7 cellular contexts compared by ENCODE assay signal in the genomic region with DNA sequence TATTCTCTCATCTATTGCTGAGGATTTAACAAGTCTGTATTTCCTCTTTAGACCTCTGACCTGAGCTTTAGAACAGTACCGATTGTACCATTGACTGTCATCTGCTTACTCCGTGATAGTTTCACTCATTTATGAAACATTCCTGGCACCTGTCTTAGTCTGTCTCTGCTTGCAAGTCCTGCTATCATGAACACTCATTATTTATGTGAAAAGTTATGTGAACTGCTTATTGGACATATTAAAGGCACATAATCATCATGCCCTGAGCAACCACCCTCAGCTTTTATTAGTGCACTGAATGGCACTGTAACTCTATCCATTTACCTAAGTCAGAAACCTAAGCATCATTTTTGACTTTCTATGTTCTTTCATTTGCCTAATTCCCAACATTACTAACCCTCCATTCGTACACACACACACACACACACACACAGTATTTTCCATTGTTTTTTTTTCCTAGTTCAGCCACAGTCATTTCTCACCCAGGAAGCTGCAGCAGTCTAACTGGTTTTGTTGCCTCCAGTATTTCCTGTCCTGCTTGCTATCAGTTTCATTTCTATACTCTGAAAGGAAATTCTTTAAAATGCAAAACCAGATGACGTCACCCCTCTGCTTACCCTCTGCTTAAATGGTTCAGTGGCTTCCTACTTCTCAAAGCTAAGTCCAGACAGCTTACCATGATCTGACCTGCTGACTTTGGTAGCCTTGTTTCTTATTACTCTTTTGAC.
DNase-seq lines count a peak whose midpoint lies in the region; ATAC-seq and TF ChIP-seq lines count a peak whose summit lies in the region.

No MANE protein-coding gene starts in this region.

- H2AFZ ChIP-seq in trophoblast cell (ENCODE audit: insufficient read depth, low read length, poor library complexity), result no peak overlapping the region

- no peak overlapping the region for H3K4ac ChIP-seq in trophoblast cell (ENCODE audit: low read depth, low read length)

- H3K14ac ChIP-seq in trophoblast cell (ENCODE audit: low read length), result no peak overlapping the region

- no peak overlapping the region for H2AK5ac ChIP-seq in trophoblast cell (ENCODE audit: low read length)

- peak overlapping the region in 1 of 4 donors; percentile 33 for H3K4me3 ChIP-seq in esophagus squamous epithelium
- no peak overlapping the region for H3K4me3 ChIP-seq in trophoblast cell (ENCODE audit: low read depth, low read length)
- no peak overlapping the region for H3K4me3 ChIP-seq in H7 (ENCODE audit: insufficient read depth, low read depth, low read length)

- H3K4me2 ChIP-seq in trophoblast cell (ENCODE audit: low read length), result peak overlapping the region; percentile 44

- intact Hi-C loops in esophagus squamous epithelium (cut with DNase I), result no loop called here

- ATAC-seq in GM18505 (IDR thresholded peaks at IDR 0.05; ENCODE audit: unreplicated experiment) (peak; percentile 95), HG02610 (IDR thresholded peaks at IDR 0.05; ENCODE audit: unreplicated experiment) (peak; percentile 92)

- H3K4me1 ChIP-seq in esophagus squamous epithelium, result peaks cover 12 to 40% (median 12%) of the 10 kb centered on the region in 3 donors
- H3K4me1 ChIP-seq in trophoblast cell (ENCODE audit: control insufficient read depth in 1 of 2, insufficient read depth in 2 of 2, low read length in 2 of 2), result peaks cover 12 to 17% of the 10 kb centered on the region in 2 experiments

- no peaks in the 10 kb centered on the region for H3K27me3 ChIP-seq in esophagus squamous epithelium
- H3K27me3 ChIP-seq in trophoblast cell (ENCODE audit: insufficient read depth, low read length), result no peaks in the 10 kb centered on the region
- no peaks in the 10 kb centered on the region for H3K27me3 ChIP-seq in H7 (ENCODE audit: control insufficient read depth, insufficient read depth, low read length)

- TF ChIP-seq POLR2A in GM18505 (IDR thresholded peaks at IDR 0.05; ENCODE audit: borderline replicate concordance, extremely low read depth, insufficient read depth, insufficient read length) (peak; percentile 41), esophagus squamous epithelium (IDR thresholded peaks at IDR 0.05) (peak in 1 of 4 donors; percentile 22)

- H3K36me3 ChIP-seq in esophagus squamous epithelium (peaks cover 0 to 24% (median 3%) of the 10 kb centered on the region in 3 donors), trophoblast cell (ENCODE audit: control insufficient read depth in 1 of 2, insufficient read depth in 2 of 2, low read length in 2 of 2) (no peaks in the 10 kb centered on the region), H7 (replicated peaks; ENCODE audit: control insufficient read depth, insufficient read depth, low read length) (no peaks in the 10 kb centered on the region)

- H3K9me3 ChIP-seq in esophagus squamous epithelium, result no peaks in the 10 kb centered on the region
- H3K9me3 ChIP-seq in trophoblast cell (ENCODE audit: insufficient read depth, low read depth, low read length), result no peaks in the 10 kb centered on the region

- no peak overlapping the region for H2BK12ac ChIP-seq in trophoblast cell (ENCODE audit: low read length)

- H3K9ac ChIP-seq in trophoblast cell (ENCODE audit: low read length), result no peak overlapping the region

- no peak for TF ChIP-seq CTCF in esophagus squamous epithelium (IDR thresholded peaks at IDR 0.05)

- no peak overlapping the region for H4K12ac ChIP-seq in trophoblast cell (ENCODE audit: low read depth, low read length)

- no peaks in the 10 kb centered on the region for H3K79me2 ChIP-seq in trophoblast cell (ENCODE audit: control insufficient read depth, insufficient read depth, low read length, poor library complexity)

- H3K18ac ChIP-seq in trophoblast cell (ENCODE audit: low read length), result no peak overlapping the region

- no peak overlapping the region for H4K91ac ChIP-seq in trophoblast cell (ENCODE audit: low read depth, low read length)

- peaks cover 12% of the 10 kb centered on the region for H3K79me1 ChIP-seq in trophoblast cell (ENCODE audit: low read length)

- H2BK120ac ChIP-seq in trophoblast cell (ENCODE audit: insufficient read depth, low read length, poor library complexity), result peak overlapping the region; percentile 93

- 18 to 23% methylated on average over 3 to 4 of the region's 4 CpGs for WGBS in esophagus squamous epithelium, 2 donors
- WGBS in trophoblast cell (ENCODE audit: extremely low coverage, insufficient coverage, insufficient read length), result no CpG with 5 or more reads among the region's 4 CpGs

- DNase-seq in NCI-H1048 (lab: John Stamatoyannopoulos, UW) (peak; percentile 89), esophagus squamous epithelium (lab: John Stamatoyannopoulos, UW) (no peak), trophoblast cell (peak; percentile 93 to 99), H7 (no peak)
- peak; percentile 53 for DNase-seq in activated CD4-positive, alpha-beta T cell treated with anti-CD3 and anti-CD28 coated beads for 48 hours

- no peak overlapping the region for H3K23ac ChIP-seq in trophoblast cell (ENCODE audit: low read length)

- peak overlapping the region; percentile 66 for H2BK5ac ChIP-seq in trophoblast cell (ENCODE audit: low read depth, low read length, poor library complexity)

- no peak overlapping the region for H4K8ac ChIP-seq in trophoblast cell (ENCODE audit: low read depth, low read length)

- H3K27ac ChIP-seq in esophagus squamous epithelium (peak overlapping the region; percentile 75 to 84 (median 81)), trophoblast cell (ENCODE audit: low read depth, low read length) (peak overlapping the region; percentile 97)

Comparison
In these comparisons a context has a peak if more than half of its experiments do, and no peak if none do; other contexts are left out.
1. DNase-seq: peak in NCI-H1048 (single experiment), activated CD4-positive, alpha-beta T cell treated with anti-CD3 and anti-CD28 coated beads for 48 hours (single experiment) and trophoblast cell (2 of 2); none in esophagus squamous epithelium (single experiment) and H7 (single experiment).